17 cellular contexts compared by ENCODE assay signal in genomic region chr1:6044481-6045109, GRCh38. TPM values are rescaled to one million over a fixed set of nuclear protein-coding genes. Genes with fewer than 3 reads are reported as not detected.
A peak's percentile ranks its signal among the peaks of the same experiment; 100 is the strongest.
DNase-seq lines count a peak whose midpoint lies in the region; ATAC-seq and TF ChIP-seq lines count a peak whose summit lies in the region.
"Had no signal": no experiment of that assay in that cellular context is flagged by ENCODE, and none has a peak within 500 bp of the region (broad histone marks: within the 10 kb centered on the region; RNA-seq: fewer than 3 reads in every experiment).

No MANE protein-coding gene starts in this region.

- no peaks in the 10 kb centered on the region for H3K27me3 Mint-ChIP-seq in activated CD4-positive, alpha-beta memory T cell treated with anti-CD3 and anti-CD28 coated beads, Interleukin-2, amount 10 ng/mL, durations not matched to agents 7 days and 5 days
- no peaks in the 10 kb centered on the region for H3K27me3 Mint-ChIP-seq in activated CD4-positive, alpha-beta memory T cell treated with anti-CD3 and anti-CD28 coated beads for 36 hours
- H3K27me3 Mint-ChIP-seq in activated CD8-positive, alpha-beta T cell treated with anti-CD3 and anti-CD28 coated beads, Interleukin-2, amount 10 ng/mL, durations not matched to agents 7 days and 5 days (ENCODE audit: low read depth), result no peaks in the 10 kb centered on the region
- H3K27me3 Mint-ChIP-seq in natural killer cell (ENCODE audit: low read depth in 2 of 2), result no peaks in the 10 kb centered on the region
- H3K27me3 Mint-ChIP-seq in WTC11 (ENCODE audit: low read depth), result no peaks in the 10 kb centered on the region
- H3K27me3 Mint-ChIP-seq: CD4-positive, alpha-beta memory T cell; IgD-negative memory B cell had no signal

- no peaks in the 10 kb centered on the region for H3K27me3 ChIP-seq in BLaER1 treated with 17β-estradiol and CSF1 and Interleukin-3, amounts not matched to agents 10 nM and 100 nM

- H3K9ac ChIP-seq in BLaER1 treated with 17β-estradiol and CSF1 and Interleukin-3, amounts not matched to agents 10 nM and 100 nM, result peak overlapping the region in 2 of 11 experiments; percentile 15 to 33; a peak in 2 of 22 replicates

- H3K9me3 ChIP-seq in BLaER1 treated with 17β-estradiol and CSF1 and Interleukin-3, amounts not matched to agents 10 nM and 100 nM (replicated peaks in 1 of 11), result no peaks in the 10 kb centered on the region

- peak overlapping the region in 7 of 11 experiments; percentile 35 to 70 (median 61); a peak in 14 of 22 replicates for H3K4me2 ChIP-seq in BLaER1 treated with 17β-estradiol and CSF1 and Interleukin-3, amounts not matched to agents 10 nM and 100 nM

- intact Hi-C loops in activated CD4-positive, alpha-beta memory T cell treated with anti-CD3 and anti-CD28 coated beads for 36 hours (cut with micrococcal nuclease), result no loop called here
- intact Hi-C loops in natural killer cell (cut with micrococcal nuclease), result no loop called here

- no peak overlapping the region for H3K4me3 ChIP-seq in BLaER1 treated with 17β-estradiol and CSF1 and Interleukin-3, amounts not matched to agents 10 nM and 100 nM

- no peak for DNase-seq in activated CD4-positive, alpha-beta memory T cell treated with anti-CD3 and anti-CD28 coated beads, Interleukin-2, amount 10 ng/mL, durations not matched to agents 7 days and 5 days
- no peak for DNase-seq in activated CD4-positive, alpha-beta memory T cell treated with anti-CD3 and anti-CD28 coated beads for 36 hours
- DNase-seq in activated CD8-positive, alpha-beta T cell treated with anti-CD3 and anti-CD28 coated beads, Interleukin-2, amount 10 ng/mL, durations not matched to agents 7 days and 5 days, result no peak
- no peak for DNase-seq in natural killer cell
- DNase-seq in stimulated activated naive CD4-positive, alpha-beta T cell treated with Interleukin-2 at 50 U/mL for 16 hours (lab: John Stamatoyannopoulos, UW), result no peak
- no peak for DNase-seq in kidney glomerular epithelial cell (lab: John Stamatoyannopoulos, UW)
- no peak for DNase-seq in WTC11 (ENCODE audit: low spot score)
- DNase-seq: CD4-positive, alpha-beta memory T cell; DMS79 treated with DMSO at 0.1 percent for 48 hours; GDM1; H7; NCI-H1436; NCI-H2081; NCI-H510A treated with DMSO at 0.1 percent for 48 hours; SHP77 had no signal

- no peaks in the 10 kb centered on the region for H3K9me3 Mint-ChIP-seq in activated CD4-positive, alpha-beta memory T cell treated with anti-CD3 and anti-CD28 coated beads, Interleukin-2, amount 10 ng/mL, durations not matched to agents 7 days and 5 days
- H3K9me3 Mint-ChIP-seq in activated CD4-positive, alpha-beta memory T cell treated with anti-CD3 and anti-CD28 coated beads for 36 hours, result no peaks in the 10 kb centered on the region
- no peaks in the 10 kb centered on the region for H3K9me3 Mint-ChIP-seq in activated CD8-positive, alpha-beta T cell treated with anti-CD3 and anti-CD28 coated beads, Interleukin-2, amount 10 ng/mL, durations not matched to agents 7 days and 5 days (ENCODE audit: insufficient read depth)
- H3K9me3 Mint-ChIP-seq in natural killer cell, result no peaks in the 10 kb centered on the region
- H3K9me3 Mint-ChIP-seq in WTC11, result no peaks in the 10 kb centered on the region
- H3K9me3 Mint-ChIP-seq: CD4-positive, alpha-beta memory T cell; IgD-negative memory B cell had no signal

- TF ChIP-seq CTCF in natural killer cell (IDR thresholded peaks at IDR 0.05) (no peak), WTC11 (IDR thresholded peaks at IDR 0.05) (no peak)

- H3K4me1 Mint-ChIP-seq in activated CD4-positive, alpha-beta memory T cell treated with anti-CD3 and anti-CD28 coated beads, Interleukin-2, amount 10 ng/mL, durations not matched to agents 7 days and 5 days, result peaks cover 17% of the 10 kb centered on the region
- H3K4me1 Mint-ChIP-seq in activated CD4-positive, alpha-beta memory T cell treated with anti-CD3 and anti-CD28 coated beads for 36 hours (ENCODE audit: low read depth), result peaks cover 5% of the 10 kb centered on the region
- H3K4me1 Mint-ChIP-seq in activated CD8-positive, alpha-beta T cell treated with anti-CD3 and anti-CD28 coated beads, Interleukin-2, amount 10 ng/mL, durations not matched to agents 7 days and 5 days (ENCODE audit: low read depth), result peaks cover 31% of the 10 kb centered on the region
- H3K4me1 Mint-ChIP-seq in natural killer cell (peaks cover 27 to 48% of the 10 kb centered on the region in 2 donors), WTC11 (no peaks in the 10 kb centered on the region)

- peaks cover 63% of the 10 kb centered on the region for H3K36me3 Mint-ChIP-seq in activated CD4-positive, alpha-beta memory T cell treated with anti-CD3 and anti-CD28 coated beads, Interleukin-2, amount 10 ng/mL, durations not matched to agents 7 days and 5 days (ENCODE audit: low read depth)
- peaks cover 22% of the 10 kb centered on the region for H3K36me3 Mint-ChIP-seq in activated CD4-positive, alpha-beta memory T cell treated with anti-CD3 and anti-CD28 coated beads for 36 hours
- peaks cover 69% of the 10 kb centered on the region for H3K36me3 Mint-ChIP-seq in activated CD8-positive, alpha-beta T cell treated with anti-CD3 and anti-CD28 coated beads, Interleukin-2, amount 10 ng/mL, durations not matched to agents 7 days and 5 days (ENCODE audit: low read depth)
- H3K36me3 Mint-ChIP-seq in natural killer cell (no peaks in the 10 kb centered on the region), WTC11 (no peaks in the 10 kb centered on the region)
- H3K36me3 Mint-ChIP-seq: IgD-negative memory B cell had no signal

- peaks cover 23 to 82% (median 75%) of the 10 kb centered on the region in 10 experiments for H3K4me1 ChIP-seq in BLaER1 treated with 17β-estradiol and CSF1 and Interleukin-3, amounts not matched to agents 10 nM and 100 nM

- H3K27ac ChIP-seq in BLaER1 treated with 17β-estradiol and CSF1 and Interleukin-3, amounts not matched to agents 10 nM and 100 nM, result peak overlapping the region in 4 of 11 experiments; percentile 5 to 31 (median 21); a peak in 4 of 22 replicates

- no peak for ATAC-seq in activated CD8-positive, alpha-beta T cell treated with anti-CD3 and anti-CD28 coated beads, Interleukin-2, amount 10 ng/mL, durations not matched to agents 7 days and 5 days
- ATAC-seq in natural killer cell, result no peak
- ATAC-seq in WTC11, result no peak

- peak overlapping the region; percentile 54 for H3K27ac Mint-ChIP-seq in activated CD4-positive, alpha-beta memory T cell treated with anti-CD3 and anti-CD28 coated beads, Interleukin-2, amount 10 ng/mL, durations not matched to agents 7 days and 5 days
- H3K27ac Mint-ChIP-seq in activated CD4-positive, alpha-beta memory T cell treated with anti-CD3 and anti-CD28 coated beads for 36 hours, result no peak overlapping the region
- H3K27ac Mint-ChIP-seq in activated CD8-positive, alpha-beta T cell treated with anti-CD3 and anti-CD28 coated beads, Interleukin-2, amount 10 ng/mL, durations not matched to agents 7 days and 5 days, result peak overlapping the region; percentile 27
- H3K27ac Mint-ChIP-seq in natural killer cell (peak overlapping the region; percentile 43 to 74), WTC11 (no peak overlapping the region)

- POLR2A ChIA-PET in activated CD4-positive, alpha-beta memory T cell treated with anti-CD3 and anti-CD28 coated beads, Interleukin-2, amount 10 ng/mL, durations not matched to agents 7 days and 5 days (lab: Charles Lee), result interaction anchor here (0.8 kb wide), 2 partner anchors 9 to 15 kb away, joined by 3 to 4 read pairs; no protein-coding TSS in a partner anchor
- POLR2A ChIA-PET in activated CD4-positive, alpha-beta memory T cell treated with anti-CD3 and anti-CD28 coated beads for 36 hours (lab: Charles Lee), result no interaction called here
- POLR2A ChIA-PET in activated CD8-positive, alpha-beta T cell treated with anti-CD3 and anti-CD28 coated beads, Interleukin-2, amount 10 ng/mL, durations not matched to agents 7 days and 5 days (lab: Charles Lee), result interaction anchor here (1.0 kb wide), 1 partner anchor 19 kb away, joined by 3 read pairs; no protein-coding TSS in a partner anchor
- POLR2A ChIA-PET in WTC11 (lab: Charles Lee), result no interaction called here

- H3K4me3 Mint-ChIP-seq in activated CD4-positive, alpha-beta memory T cell treated with anti-CD3 and anti-CD28 coated beads, Interleukin-2, amount 10 ng/mL, durations not matched to agents 7 days and 5 days, result no peak overlapping the region
- H3K4me3 Mint-ChIP-seq in activated CD4-positive, alpha-beta memory T cell treated with anti-CD3 and anti-CD28 coated beads for 36 hours, result no peak overlapping the region
- no peak overlapping the region for H3K4me3 Mint-ChIP-seq in activated CD8-positive, alpha-beta T cell treated with anti-CD3 and anti-CD28 coated beads, Interleukin-2, amount 10 ng/mL, durations not matched to agents 7 days and 5 days
- H3K4me3 Mint-ChIP-seq in natural killer cell, result no peak overlapping the region
- H3K4me3 Mint-ChIP-seq in WTC11, result no peak overlapping the region
- H3K4me3 Mint-ChIP-seq: CD4-positive, alpha-beta memory T cell; IgD-negative memory B cell had no signal

- peaks cover 76 to 99% (median 98%) of the 10 kb centered on the region in 11 experiments for H3K36me3 ChIP-seq in BLaER1 treated with 17β-estradiol and CSF1 and Interleukin-3, amounts not matched to agents 10 nM and 100 nM

- CTCF ChIA-PET in activated CD4-positive, alpha-beta memory T cell treated with anti-CD3 and anti-CD28 coated beads, Interleukin-2, amount 10 ng/mL, durations not matched to agents 7 days and 5 days (lab: Charles Lee), result interaction anchor here (1.5 kb wide), 1 partner anchor 9 kb away, joined by 3 read pairs; no protein-coding TSS in a partner anchor
- CTCF ChIA-PET in activated CD4-positive, alpha-beta memory T cell treated with anti-CD3 and anti-CD28 coated beads for 36 hours (lab: Charles Lee), result interaction anchor here (3.1 kb wide), 1 partner anchor 10 kb away, joined by 10 read pairs; no protein-coding TSS in a partner anchor
- CTCF ChIA-PET in activated CD8-positive, alpha-beta T cell treated with anti-CD3 and anti-CD28 coated beads, Interleukin-2, amount 10 ng/mL, durations not matched to agents 7 days and 5 days (lab: Charles Lee), result no interaction called here
- CTCF ChIA-PET in WTC11 (lab: Charles Lee), result interaction anchor here (0.6 to 3.2 kb wide), 4 partner anchors 8 to 378 kb away, joined by 3 to 14 read pairs (median 7); no protein-coding TSS in a partner anchor

- H4K20me1 ChIP-seq in BLaER1 treated with 17β-estradiol and CSF1 and Interleukin-3, amounts not matched to agents 10 nM and 100 nM, result peaks cover 96 to 100% (median 99%) of the 10 kb centered on the region in 11 experiments

RNA-seq across cellular contexts. Expression of gene KCNAB2, which starts 1.1 kb away (rescaled TPM):
- 100 to 1,000 TPM; 284 to 286 TPM for total RNA-seq in activated CD4-positive, alpha-beta memory T cell treated with anti-CD3 and anti-CD28 coated beads, Interleukin-2, amount 10 ng/mL, durations not matched to agents 7 days and 5 days
- total RNA-seq in activated CD4-positive, alpha-beta memory T cell treated with anti-CD3 and anti-CD28 coated beads for 36 hours, result 100 to 1,000 TPM; 196 to 202 TPM
- 100 to 1,000 TPM; 343 to 360 TPM for total RNA-seq in activated CD8-positive, alpha-beta T cell treated with anti-CD3 and anti-CD28 coated beads, Interleukin-2, amount 10 ng/mL, durations not matched to agents 7 days and 5 days
- total RNA-seq in natural killer cell (100 to 1,000 TPM; 387 to 749 (median 430) TPM), WTC11 (2021) (9.3 to 10.3 TPM (median 9.6 TPM) in 3 replicates)

RNA-seq across cellular contexts. Expression of gene NPHP4, which starts 52.4 kb away (rescaled TPM):
- 10 to 100 TPM; 18.1 to 19.1 TPM for total RNA-seq in activated CD4-positive, alpha-beta memory T cell treated with anti-CD3 and anti-CD28 coated beads, Interleukin-2, amount 10 ng/mL, durations not matched to agents 7 days and 5 days
- total RNA-seq in activated CD4-positive, alpha-beta memory T cell treated with anti-CD3 and anti-CD28 coated beads for 36 hours, result 10 to 100 TPM; 14.0 to 14.6 TPM
- total RNA-seq in activated CD8-positive, alpha-beta T cell treated with anti-CD3 and anti-CD28 coated beads, Interleukin-2, amount 10 ng/mL, durations not matched to agents 7 days and 5 days, result 10 to 100 TPM; 15.6 to 17.2 TPM
- total RNA-seq in natural killer cell (10 to 100 TPM in 2 of 3 donors, 1 to 10 TPM in 1; 6.3 to 14.7 (median 10.1) TPM), WTC11 (2021) (10.6 to 16.8 TPM (median 12.0 TPM) in 3 replicates)

Comparison
In these comparisons a context has a peak if more than half of its experiments do, and no peak if none do; other contexts are left out.
1. H3K27ac Mint-ChIP-seq: peak in activated CD4-positive, alpha-beta memory T cell treated with anti-CD3 and anti-CD28 coated beads, Interleukin-2, amount 10 ng/mL, durations not matched to agents 7 days and 5 days (single experiment), activated CD8-positive, alpha-beta T cell treated with anti-CD3 and anti-CD28 coated beads, Interleukin-2, amount 10 ng/mL, durations not matched to agents 7 days and 5 days (single experiment) and natural killer cell (2 of 2); none in activated CD4-positive, alpha-beta memory T cell treated with anti-CD3 and anti-CD28 coated beads for 36 hours (single experiment) and WTC11 (single experiment).
2. POLR2A ChIA-PET loops: an anchor here in activated CD4-positive, alpha-beta memory T cell treated with anti-CD3 and anti-CD28 coated beads, Interleukin-2, amount 10 ng/mL, durations not matched to agents 7 days and 5 days (0.8 kb wide) and activated CD8-positive, alpha-beta T cell treated with anti-CD3 and anti-CD28 coated beads, Interleukin-2, amount 10 ng/mL, durations not matched to agents 7 days and 5 days (1.0 kb wide); none called in activated CD4-positive, alpha-beta memory T cell treated with anti-CD3 and anti-CD28 coated beads for 36 hours and WTC11.
3. RNA of gene KCNAB2, which starts 1.1 kb away (total RNA-seq): 387 to 749 TPM in natural killer cell, 343 to 360 TPM in activated CD8-positive, alpha-beta T cell treated with anti-CD3 and anti-CD28 coated beads, Interleukin-2, amount 10 ng/mL, durations not matched to agents 7 days and 5 days, 284 to 286 TPM in activated CD4-positive, alpha-beta memory T cell treated with anti-CD3 and anti-CD28 coated beads, Interleukin-2, amount 10 ng/mL, durations not matched to agents 7 days and 5 days and 196 to 202 TPM in activated CD4-positive, alpha-beta memory T cell treated with anti-CD3 and anti-CD28 coated beads for 36 hours; 9.3 to 10.3 TPM in WTC11; every median in the first group is over 10 times any median in the second.